Comparison of ENCODE assay signal across 9 cellular contexts in genomic region chr11:6703247-6704063, GRCh38. TPM values are rescaled to one million over a fixed set of nuclear protein-coding genes. Genes with fewer than 3 reads are reported as not detected.
DNase-seq lines count a peak whose midpoint lies in the region; ATAC-seq and TF ChIP-seq lines count a peak whose summit lies in the region.
"Had no signal": no experiment of that assay in that cellular context is flagged by ENCODE, and none has a peak within 500 bp of the region (broad histone marks: within the 10 kb centered on the region; RNA-seq: fewer than 3 reads in every experiment).

No MANE protein-coding gene starts in this region.

- no peaks in the 10 kb centered on the region for H3K9me3 Mint-ChIP-seq in chondrocyte (ENCODE audit: low read depth)

- H3K27ac ChIP-seq in RWPE1 (no peak overlapping the region), thoracic aorta (no peak overlapping the region)
- H3K27ac ChIP-seq: BLaER1 had no signal

- TF ChIP-seq CTCF in RWPE1 (conservative IDR thresholded peaks at IDR 0.05; ENCODE audit: low read depth), result peak; percentile 77
- TF ChIP-seq CTCF in chondrocyte (IDR thresholded peaks at IDR 0.05), result peak; percentile 79
- peak; percentile 44 for TF ChIP-seq CTCF in thoracic aorta (IDR thresholded peaks at IDR 0.05)

- no peaks in the 10 kb centered on the region for H3K4me1 ChIP-seq in thoracic aorta (ENCODE audit: control insufficient read depth in 1 of 2, low read depth in 2 of 2)
- H3K4me1 ChIP-seq: BLaER1 had no signal

- no peaks in the 10 kb centered on the region for H3K27me3 ChIP-seq in thoracic aorta (replicated peaks; ENCODE audit: insufficient read depth)
- H3K27me3 ChIP-seq: BLaER1 had no signal

- H3K4me1 Mint-ChIP-seq in chondrocyte (ENCODE audit: low read depth), result peaks cover 5% of the 10 kb centered on the region

- DNase-seq in NCI-H1417 (lab: John Stamatoyannopoulos, UW) (peak; percentile 16 to 52 (median 23)), NCI-H1417 treated with DMSO at 0.1 percent for 48 hours (lab: John Stamatoyannopoulos, UW) (no peak), HuH-7.5 (ENCODE audit: low spot score) (peak; percentile 32), RWPE1 (ENCODE audit: low spot score) (peak; percentile 83), chondrocyte (ENCODE audit: low spot score) (no peak), left colon (peak in 1 of 2 donors; percentile 27), thoracic aorta (ENCODE audit: low spot score) (no peak)

- no peak overlapping the region for H3K4me3 Mint-ChIP-seq in chondrocyte (ENCODE audit: unreplicated experiment)

- H3K36me3 ChIP-seq in thoracic aorta, result no peaks in the 10 kb centered on the region
- H3K36me3 ChIP-seq: BLaER1 had no signal

- ATAC-seq in left colon, result peak; percentile 84
- peak; percentile 88 for ATAC-seq in thoracic aorta (ENCODE audit: insufficient number of reproducible peaks, low FRiP score, low read depth)
- no peak for ATAC-seq in GM21576 (IDR thresholded peaks at IDR 0.05; ENCODE audit: unreplicated experiment)

- POLR2A ChIA-PET in RWPE1 (lab: Yijun Ruan, JAX; ENCODE audit: low non-redundant PET), result no interaction called here

- intact Hi-C loops in left colon (cut with DNase I, micrococcal nuclease), result loop anchor here in 1 of 2 donors (10.0 kb wide), 2 partner anchors 169 to 329 kb away; no protein-coding TSS in a partner anchor

- no peak overlapping the region for H3K27ac Mint-ChIP-seq in chondrocyte (ENCODE audit: unreplicated experiment)

- no peaks in the 10 kb centered on the region for H3K27me3 Mint-ChIP-seq in chondrocyte (ENCODE audit: low read depth)

- H3K9me3 ChIP-seq in thoracic aorta, result no peaks in the 10 kb centered on the region
- H3K9me3 ChIP-seq: BLaER1 had no signal

- no peaks in the 10 kb centered on the region for H3K36me3 Mint-ChIP-seq in chondrocyte (ENCODE audit: low read depth)

- CTCF ChIA-PET in RWPE1 (lab: Yijun Ruan, JAX), result interaction anchor here (0.5 to 1.5 kb wide), 10 partner anchors 10 to 593 kb away, joined by 3 to 6 read pairs (median 4); partner anchors contain the start of genes NLRP14 and ZNF214

- H3K4me3 ChIP-seq in thoracic aorta, result no peak overlapping the region
- H3K4me3 ChIP-seq: BLaER1 had no signal

RNA-seq across cellular contexts. Expression of gene MRPL17, which starts 20.3 kb away (rescaled TPM):
- total RNA-seq in chondrocyte (45.5 to 79.0 TPM (median 48.6 TPM) in 3 replicates), left colon (10 to 100 TPM; 24.7 to 29.9 TPM), thoracic aorta (10 to 100 TPM; 20.6 to 53.6 TPM)

RNA-seq across cellular contexts. Expression of gene DCHS1, which starts 47.8 kb away (rescaled TPM):
- total RNA-seq in chondrocyte, result 33.1 to 34.6 TPM (median 33.4 TPM) in 3 replicates
- total RNA-seq in left colon, result 1 to 10 TPM; 2.8 to 7.6 TPM
- 10 to 100 TPM; 62.3 to 73.5 TPM for total RNA-seq in thoracic aorta

Comparison
In these comparisons a context has a peak if more than half of its experiments do, and no peak if none do; other contexts are left out.
1. DNase-seq: peak in NCI-H1417 (3 of 3), HuH-7.5 (single experiment) and RWPE1 (single experiment); none in NCI-H1417 treated with DMSO at 0.1 percent for 48 hours (single experiment), chondrocyte (single experiment) and thoracic aorta (single experiment).
2. Peak in every context shown above with its lines, with median percentiles within 50 percentile points of each other: CTCF ChIP-seq.